Comparison of ENCODE assay signal across 13 cellular contexts in the genomic region with DNA sequence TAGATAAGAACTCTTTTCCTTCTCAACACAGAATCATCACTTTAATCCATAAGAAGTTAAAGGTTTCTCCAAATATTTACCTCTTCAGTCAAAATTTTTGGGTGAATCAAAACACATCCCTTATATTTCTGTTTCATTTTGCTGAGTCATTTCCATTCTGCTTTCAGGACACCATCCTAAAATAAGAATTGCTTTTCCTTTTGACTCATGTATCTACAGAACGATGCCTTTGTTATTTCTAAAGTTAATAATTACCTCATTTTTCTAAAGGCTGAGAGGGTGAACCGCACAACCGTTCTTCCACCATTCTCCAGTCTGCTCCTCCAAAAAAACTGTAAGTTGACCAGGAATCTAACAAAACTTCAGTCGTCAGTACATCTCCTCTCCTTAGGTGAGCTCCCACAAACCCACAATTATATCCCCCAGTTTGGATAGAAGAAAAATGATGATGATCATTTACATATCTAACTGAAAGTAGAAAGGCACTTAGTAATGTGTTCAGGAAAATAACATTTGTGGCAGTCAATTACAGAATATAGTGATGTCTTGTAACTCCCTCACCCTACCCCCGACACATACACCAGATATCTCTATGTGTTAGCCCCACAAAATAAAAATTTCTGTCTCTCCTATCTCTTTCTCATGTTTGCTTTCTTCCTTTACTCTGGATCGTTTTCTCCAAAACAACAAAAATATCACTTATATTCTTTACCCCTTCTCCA.
DNase-seq lines count a peak whose midpoint lies in the region; ATAC-seq and TF ChIP-seq lines count a peak whose summit lies in the region.
"Had no signal": no experiment of that assay in that cellular context is flagged by ENCODE, and none has a peak within 500 bp of the region (broad histone marks: within the 10 kb centered on the region; RNA-seq: fewer than 3 reads in every experiment).

No MANE protein-coding gene starts in this region.

- no peak overlapping the region for H3K4me3 ChIP-seq in PC-9

- H3K4me1 Mint-ChIP-seq in progenitor cell of endocrine pancreas (ENCODE audit: low read depth): peaks cover 19% of the 10 kb centered on the region
- no peaks in the 10 kb centered on the region for H3K4me1 Mint-ChIP-seq in activated T-cell treated with anti-CD3 and anti-CD28 coated beads, Interleukin-2, amount 50 U/mL, for 4 hours (ENCODE audit: low read depth)
- H3K4me1 Mint-ChIP-seq: activated CD4-positive, alpha-beta T cell treated with anti-CD3 and anti-CD28 coated beads, Interleukin-2, amount 10 ng/mL, durations not matched to agents 24 days and 14 days had no signal

- H3K4me2 ChIP-seq in PC-9: no peak overlapping the region

- ATAC-seq in GM19043 (IDR thresholded peaks at IDR 0.05; ENCODE audit: low read depth, unreplicated experiment): peak; percentile 82
- ATAC-seq in HG02678 (IDR thresholded peaks at IDR 0.05; ENCODE audit: unreplicated experiment): peak; percentile 93
- ATAC-seq in HG03558 (IDR thresholded peaks at IDR 0.05; ENCODE audit: extremely low read depth, unreplicated experiment): peak; percentile 92
- no peak for ATAC-seq in activated T-cell treated with anti-CD3 and anti-CD28 coated beads, Interleukin-2, amount 50 U/mL, for 4 hours

- peak overlapping the region; percentile 73 for H3K27ac Mint-ChIP-seq in progenitor cell of endocrine pancreas
- H3K27ac Mint-ChIP-seq: activated CD4-positive, alpha-beta T cell treated with anti-CD3 and anti-CD28 coated beads, Interleukin-2, amount 10 ng/mL, durations not matched to agents 24 days and 14 days; stimulated activated naive CD8-positive, alpha-beta T cell treated with anti-CD3 and anti-CD28 coated beads, Interleukin-15, Interleukin-2, amounts not matched to agents 100 ng/mL and 50 ng/mL, for 24 hours had no signal

- intact Hi-C loops in PC-9 (cut with micrococcal nuclease; ENCODE audit: unreplicated experiment): no loop called here

- H4K20me1 ChIP-seq in PC-9 (ENCODE audit: insufficient read depth): no peaks in the 10 kb centered on the region

- H3K9me3 Mint-ChIP-seq in progenitor cell of endocrine pancreas (ENCODE audit: low read depth): peaks cover 9% of the 10 kb centered on the region
- H3K9me3 Mint-ChIP-seq in activated T-cell treated with anti-CD3 and anti-CD28 coated beads, Interleukin-2, amount 50 U/mL, for 4 hours: peaks cover 4% of the 10 kb centered on the region
- H3K9me3 Mint-ChIP-seq: activated CD4-positive, alpha-beta T cell treated with anti-CD3 and anti-CD28 coated beads, Interleukin-2, amount 10 ng/mL, durations not matched to agents 24 days and 14 days had no signal

- 0 out of 2 replicates have a peak, but pooled peaks cover 4% of the 10 kb centered on the region for H3K4me1 ChIP-seq in PC-9 (replicated peaks; ENCODE audit: insufficient read depth)

- H3K36me3 ChIP-seq in PC-9 (ENCODE audit: low read depth): no peaks in the 10 kb centered on the region

- H2AFZ ChIP-seq in PC-9: no peak overlapping the region

- H3K9me2 ChIP-seq in PC-9 (ENCODE audit: insufficient read depth): no peaks in the 10 kb centered on the region

- no peaks in the 10 kb centered on the region for H3F3A ChIP-seq in PC-9 (ENCODE audit: insufficient read depth, low read depth)

- POLR2A ChIA-PET in PC-9 (lab: Charles Lee; ENCODE audit: unreplicated experiment): interaction anchor here (0.5 kb wide), 1 partner anchor 21 kb away, joined by 3 read pairs; no protein-coding TSS in a partner anchor

- peaks cover 1% of the 10 kb centered on the region for H3K36me3 Mint-ChIP-seq in progenitor cell of endocrine pancreas (ENCODE audit: insufficient read depth)
- H3K36me3 Mint-ChIP-seq in activated T-cell treated with anti-CD3 and anti-CD28 coated beads, Interleukin-2, amount 50 U/mL, for 4 hours (ENCODE audit: insufficient read depth): no peaks in the 10 kb centered on the region

- no peak overlapping the region for H3K4me3 Mint-ChIP-seq in progenitor cell of endocrine pancreas (ENCODE audit: low read depth)
- no peak overlapping the region for H3K4me3 Mint-ChIP-seq in activated T-cell treated with anti-CD3 and anti-CD28 coated beads, Interleukin-2, amount 50 U/mL, for 4 hours
- H3K4me3 Mint-ChIP-seq: activated CD4-positive, alpha-beta T cell treated with anti-CD3 and anti-CD28 coated beads, Interleukin-2, amount 10 ng/mL, durations not matched to agents 24 days and 14 days; stimulated activated naive CD8-positive, alpha-beta T cell treated with anti-CD3 and anti-CD28 coated beads, Interleukin-15, Interleukin-2, amounts not matched to agents 100 ng/mL and 50 ng/mL, for 24 hours had no signal

- no peak overlapping the region for H3K27ac ChIP-seq in PC-9

- CTCF ChIA-PET in PC-9 (lab: Charles Lee): no interaction called here

- no peaks in the 10 kb centered on the region for H3K27me3 ChIP-seq in PC-9 (ENCODE audit: insufficient read depth, low read depth)

- DNase-seq in progenitor cell of endocrine pancreas (ENCODE audit: low spot score, unreplicated experiment) (no peak), epidermal melanocyte (ENCODE audit: insufficient read length, low spot score) (no peak), NCI-H345 (lab: John Stamatoyannopoulos, UW) (no peak), PC-9 (no peak)
- DNase-seq in activated T-cell treated with anti-CD3 and anti-CD28 coated beads, Interleukin-2, amount 50 U/mL, for 4 hours: no peak
- DNase-seq: activated CD4-positive, alpha-beta T cell treated with anti-CD3 and anti-CD28 coated beads, Interleukin-2, amount 10 ng/mL, durations not matched to agents 24 days and 14 days; DND-41; NCI-H2029; SHP77 had no signal

- TF ChIP-seq CTCF in progenitor cell of endocrine pancreas (IDR thresholded peaks at IDR 0.05; ENCODE audit: unreplicated experiment) (no peak), PC-9 (conservative IDR thresholded peaks at IDR 0.05) (no peak)

- no TSS peak for BruUV-seq in PC-9 (replicated peaks; lab: Mats Ljungman, UMichigan)

- H3K79me2 ChIP-seq in PC-9 (ENCODE audit: low read depth): no peaks in the 10 kb centered on the region

- H3K9me3 ChIP-seq in PC-9 (ENCODE audit: insufficient read depth, low read depth): no peaks in the 10 kb centered on the region

- H3K27me3 Mint-ChIP-seq in progenitor cell of endocrine pancreas: no peaks in the 10 kb centered on the region
- no peaks in the 10 kb centered on the region for H3K27me3 Mint-ChIP-seq in activated T-cell treated with anti-CD3 and anti-CD28 coated beads, Interleukin-2, amount 50 U/mL, for 4 hours (ENCODE audit: low read depth)
- H3K27me3 Mint-ChIP-seq: activated CD4-positive, alpha-beta T cell treated with anti-CD3 and anti-CD28 coated beads, Interleukin-2, amount 10 ng/mL, durations not matched to agents 24 days and 14 days; stimulated activated naive CD8-positive, alpha-beta T cell treated with anti-CD3 and anti-CD28 coated beads, Interleukin-15, Interleukin-2, amounts not matched to agents 100 ng/mL and 50 ng/mL, for 24 hours had no signal

Comparison
In these comparisons a context has a peak if more than half of its experiments do, and no peak if none do; other contexts are left out.
1. ATAC-seq: peak in GM19043 (single experiment), HG02678 (single experiment) and HG03558 (single experiment); none in activated T-cell treated with anti-CD3 and anti-CD28 coated beads, Interleukin-2, amount 50 U/mL, for 4 hours (0 of 2).